Comparison of ENCODE assay signal across 1 cellular context in genomic region chr3:165259518-165260193, GRCh38.
TF ChIP-seq lines count a peak whose summit lies in the region.

No MANE protein-coding gene starts in this region.

TF ChIP-seq in GM12878, 131 proteins besides CTCF, POLR2A, EP300 and RAD21 (continued from another document):
- TF ChIP-seq ZNF687 (IDR thresholded peaks at IDR 0.05) (no peak), ZBTB4 (CRISPR knock-in tag; IDR thresholded peaks at IDR 0.05) (no peak), ZZZ3 (IDR thresholded peaks at IDR 0.05; ENCODE audit: control insufficient read depth, insufficient read length, low read depth) (no peak), GATAD2B (conservative IDR thresholded peaks at IDR 0.05; ENCODE audit: low read depth) (no peak), CREB1 (IDR thresholded peaks at IDR 0.05; ENCODE audit: low read depth) (no peak), IRF5 (IDR thresholded peaks at IDR 0.05; ENCODE audit: borderline replicate concordance) (no peak), ELK1 (IDR thresholded peaks at IDR 0.05; ENCODE audit: low read depth, low read length) (no peak), EGR1 (IDR thresholded peaks at IDR 0.05; ENCODE audit: borderline replicate concordance in 1 of 2, low read depth in 2 of 2, low read length in 2 of 2) (no peak), POLR2AphosphoS5 (IDR thresholded peaks at IDR 0.05; ENCODE audit: low read length) (no peak), TARDBP (IDR thresholded peaks at IDR 0.05; ENCODE audit: borderline replicate concordance) (no peak)
